In genomic region chr6:29627762-29628418, GRCh38 we compare ENCODE assay signal across 8 cellular contexts. TPM values are rescaled to one million over a fixed set of nuclear protein-coding genes. Genes with fewer than 3 reads are reported as not detected.
DNase-seq lines count a peak whose midpoint lies in the region; ATAC-seq and TF ChIP-seq lines count a peak whose summit lies in the region.

No MANE protein-coding gene starts in this region.

- POLR2A ChIA-PET in PC-3 (lab: Charles Lee; ENCODE audit: unreplicated experiment): no interaction called here

- H3K27me3 Mint-ChIP-seq in stimulated activated naive CD8-positive, alpha-beta T cell treated with anti-CD3 and anti-CD28 coated beads, Interleukin-15, amount 100 ng/mL, for 72 hours: peaks cover 23% of the 10 kb centered on the region

- peaks cover 15% of the 10 kb centered on the region for H3K4me1 ChIP-seq in PC-3 (ENCODE audit: insufficient read depth, low read length)

- H3K79me2 ChIP-seq in PC-3 (ENCODE audit: low read length): no peaks in the 10 kb centered on the region

- H3K27ac Mint-ChIP-seq in stimulated activated naive CD8-positive, alpha-beta T cell treated with anti-CD3 and anti-CD28 coated beads, Interleukin-15, amount 100 ng/mL, for 72 hours: no peak overlapping the region

- no peaks in the 10 kb centered on the region for H3K9me2 ChIP-seq in PC-3 (replicated peaks; ENCODE audit: low read length)

- H3K9ac ChIP-seq in PC-3 (ENCODE audit: low read length): peak overlapping the region; percentile 24; the same call in 1 of the 2 replicates

- DNase-seq in NCI-H2029 (lab: John Stamatoyannopoulos, UW) (peak; percentile 2), NCI-H2029 treated with DMSO at 0.1 percent for 48 hours (lab: John Stamatoyannopoulos, UW) (no peak), PC-3 (peak; percentile 13), fibroblast of mammary gland (ENCODE audit: low read depth) (peak; percentile 86), myocyte (ENCODE audit: low read depth) (peak; percentile 59), cerebellar nuclear complex (lab: John Stamatoyannopoulos, UW) (no peak)
- DNase-seq in activated T-helper 9 cell treated with anti-CD3 and anti-CD28 coated beads, Interleukin-2, amount 50 U/mL, for 16 hours (ENCODE audit: low read depth): peak; percentile 37
- peak in 1 of 2 donors; percentile 19 for DNase-seq in stimulated activated naive CD8-positive, alpha-beta T cell treated with anti-CD3 and anti-CD28 coated beads, Interleukin-15, amount 100 ng/mL, for 72 hours

- no peak for TF ChIP-seq CTCF in PC-3 (conservative IDR thresholded peaks at IDR 0.05; ENCODE audit: low read depth, low read length)
- TF ChIP-seq CTCF in fibroblast of mammary gland (conservative IDR thresholded peaks at IDR 0.05; ENCODE audit: control insufficient read depth, insufficient read depth, low read depth, low read length): no peak

- H3K4me2 ChIP-seq in PC-3 (ENCODE audit: low read length): peak overlapping the region; percentile 92

- no peaks in the 10 kb centered on the region for H3K27me3 ChIP-seq in PC-3 (ENCODE audit: low read length)

- no TSS peak for BruUV-seq in PC-3 (replicated peaks; lab: Mats Ljungman, UMichigan)

- H4K20me1 ChIP-seq in PC-3 (ENCODE audit: low read length): no peaks in the 10 kb centered on the region

- no peaks in the 10 kb centered on the region for H3K36me3 ChIP-seq in PC-3 (ENCODE audit: low read depth, low read length)

- no peaks in the 10 kb centered on the region for H3K9me3 ChIP-seq in PC-3 (ENCODE audit: low read length)

- H3K9me3 Mint-ChIP-seq in stimulated activated naive CD8-positive, alpha-beta T cell treated with anti-CD3 and anti-CD28 coated beads, Interleukin-15, amount 100 ng/mL, for 72 hours: no peaks in the 10 kb centered on the region

- no peaks in the 10 kb centered on the region for H3F3A ChIP-seq in PC-3 (ENCODE audit: low read length, unreplicated experiment)

- H3K4me3 ChIP-seq in PC-3 (ENCODE audit: low read length) (peak overlapping the region; percentile 69), fibroblast of mammary gland (ENCODE audit: control insufficient read depth, low read depth, low read length) (peak overlapping the region; percentile 73)

- H3K27ac ChIP-seq in PC-3 (ENCODE audit: low read length): no peak overlapping the region

- intact Hi-C loops in PC-3 (cut with micrococcal nuclease): no loop called here

- peak overlapping the region; percentile 89 to 90 for H3K4me3 Mint-ChIP-seq in stimulated activated naive CD8-positive, alpha-beta T cell treated with anti-CD3 and anti-CD28 coated beads, Interleukin-15, amount 100 ng/mL, for 72 hours

- peak overlapping the region; percentile 94 for H2AFZ ChIP-seq in PC-3 (ENCODE audit: low read length)

- CTCF ChIA-PET in PC-3 (lab: Charles Lee): no interaction called here

- peak; percentile 4; the same call in 1 of the 2 replicates for ATAC-seq in PC-3
- ATAC-seq in stimulated activated naive CD8-positive, alpha-beta T cell treated with anti-CD3 and anti-CD28 coated beads, Interleukin-15, amount 100 ng/mL, for 72 hours: no peak

- peaks cover 41% of the 10 kb centered on the region for H3K4me1 Mint-ChIP-seq in stimulated activated naive CD8-positive, alpha-beta T cell treated with anti-CD3 and anti-CD28 coated beads, Interleukin-15, amount 100 ng/mL, for 72 hours

RNA-seq across cellular contexts. Expression of gene GABBR1, which starts 5.1 kb away (rescaled TPM):
- 5.5 and 7.0 TPM in 2 replicates for total RNA-seq in PC-3 (2014; rRNA removed)
- total RNA-seq in myocyte: 5.7 and 7.8 TPM in 2 replicates
- 21.4 TPM for polyA plus RNA-seq in myocyte (2012)

RNA-seq across cellular contexts. Expression of gene MOG, which starts 29.0 kb away (rescaled TPM):
- not detected in 2 replicates for total RNA-seq in PC-3 (2014; rRNA removed)
- total RNA-seq in myocyte: not detected in 2 replicates
- polyA plus RNA-seq in myocyte (2012): not detected

RNA-seq across cellular contexts. Expression of gene OR2H2, which starts 43.0 kb away (rescaled TPM):
- total RNA-seq in PC-3 (2014; rRNA removed) (not detected in 2 replicates), myocyte (not detected in 2 replicates)
- polyA plus RNA-seq in myocyte (2012): 0.05 TPM

RNA-seq across cellular contexts. Expression of gene ZFP57, which starts 53.1 kb away (rescaled TPM):
- total RNA-seq in PC-3 (2014; rRNA removed) (not detected in 2 replicates), myocyte (not detected in 2 replicates)
- not detected for polyA plus RNA-seq in myocyte (2012)

Comparison
In these comparisons a context has a peak if more than half of its experiments do, and no peak if none do; other contexts are left out.
1. DNase-seq: peak in NCI-H2029 (single experiment), PC-3 (single experiment), activated T-helper 9 cell treated with anti-CD3 and anti-CD28 coated beads, Interleukin-2, amount 50 U/mL, for 16 hours (single experiment), fibroblast of mammary gland (single experiment) and myocyte (single experiment); none in NCI-H2029 treated with DMSO at 0.1 percent for 48 hours (single experiment) and cerebellar nuclear complex (0 of 2).